15 cellular contexts compared by ENCODE assay signal in the genomic region with DNA sequence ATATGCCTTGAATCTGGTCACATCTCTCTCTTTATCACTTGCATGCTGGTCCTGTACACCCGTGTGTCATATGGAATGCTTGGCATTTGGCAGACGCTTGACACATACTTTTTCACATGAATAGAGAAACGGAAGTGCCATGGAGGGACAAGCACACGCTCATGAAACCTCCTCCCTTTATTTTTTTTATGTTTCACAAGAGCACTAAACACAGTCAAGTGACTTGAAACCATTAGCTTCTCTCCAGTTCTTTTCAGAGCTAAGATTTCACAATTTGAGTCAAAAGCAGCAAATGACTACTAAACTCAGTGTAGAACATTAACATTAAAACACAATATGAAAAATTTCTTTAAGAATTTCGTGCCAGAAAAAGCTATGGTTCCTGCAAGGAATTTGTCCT.
DNase-seq lines count a peak whose midpoint lies in the region; ATAC-seq and TF ChIP-seq lines count a peak whose summit lies in the region.
"Had no signal": no experiment of that assay in that cellular context is flagged by ENCODE, and none has a peak within 500 bp of the region (broad histone marks: within the 10 kb centered on the region; RNA-seq: fewer than 3 reads in every experiment).

No MANE protein-coding gene starts in this region.

- DNase-seq in IMR-90 (peak; percentile 69), SW480 (ENCODE audit: low spot score) (peak; percentile 54), foreskin keratinocyte (peak in 1 of 2 donors; percentile 63), putamen (ENCODE audit: low spot score) (no peak), heart right ventricle (no peak)
- DNase-seq: activated T-cell treated with anti-CD3 and anti-CD28 coated beads for 4 hours, AML-193, DND-41, mesendoderm, ovary, Peyer's patch, WERI-Rb-1 had no signal

- ATAC-seq in IMR-90 (ENCODE audit: low read depth): peak; percentile 52
- peak; percentile 74 for ATAC-seq in foreskin keratinocyte
- no peak for ATAC-seq in HG03097 (IDR thresholded peaks at IDR 0.05; ENCODE audit: low FRiP score, unreplicated experiment)
- ATAC-seq in GM19397 (IDR thresholded peaks at IDR 0.05; ENCODE audit: unreplicated experiment): no peak
- ATAC-seq in heart right ventricle: no peak

- peak overlapping the region in 1 of 2 experiments; percentile 73; a peak in 2 of 4 replicates for H4K8ac ChIP-seq in IMR-90 (ENCODE audit: low read depth in 2 of 2, low read length in 2 of 2)

- H3K27me3 ChIP-seq in ACC112 (ENCODE audit: insufficient read depth, low read length) (no peaks in the 10 kb centered on the region), IMR-90 (ENCODE audit: control insufficient read depth, insufficient read depth, low read length) (no peaks in the 10 kb centered on the region), foreskin keratinocyte (no peaks in the 10 kb centered on the region), heart right ventricle (no peaks in the 10 kb centered on the region)
- H3K27me3 ChIP-seq: ovary, Peyer's patch had no signal

- peak overlapping the region; percentile 58; the same call in 1 of the 2 replicates for H3K4ac ChIP-seq in IMR-90 (ENCODE audit: low read depth, low read length)

- H2BK5ac ChIP-seq in IMR-90 (ENCODE audit: low read depth, low read length, poor library complexity, severe bottlenecking): peak overlapping the region; percentile 83

- H2BK20ac ChIP-seq in IMR-90 (ENCODE audit: low read depth, low read length): peak overlapping the region; percentile 90; the same call in 1 of the 2 replicates

- H3K4me1 ChIP-seq in ACC112 (ENCODE audit: control insufficient read depth, insufficient read depth, low read length, unreplicated experiment) (peaks cover 18% of the 10 kb centered on the region), IMR-90 (ENCODE audit: control insufficient read depth, insufficient read depth, low read length) (peaks cover 12% of the 10 kb centered on the region), foreskin keratinocyte (peaks cover 16% of the 10 kb centered on the region), heart right ventricle (peaks cover 0 to 6% (median 0%) of the 10 kb centered on the region in 9 donors)
- H3K4me1 ChIP-seq: Peyer's patch had no signal

- H3K18ac ChIP-seq in IMR-90 (ENCODE audit: low read depth, low read length): peak overlapping the region; percentile 73; the same call in 1 of the 2 replicates

- H2AFZ ChIP-seq in ACC112 (ENCODE audit: low read length, unreplicated experiment) (peak overlapping the region; percentile 6), IMR-90 (replicated peaks; ENCODE audit: low read length, poor library complexity) (peak overlapping the region; percentile 73)

- no peak for TF ChIP-seq RAD21 in IMR-90 (IDR thresholded peaks at IDR 0.05; ENCODE audit: low read length)

- peak overlapping the region; percentile 67 for H2BK120ac ChIP-seq in IMR-90 (ENCODE audit: low read depth, low read length)

- H4K5ac ChIP-seq in IMR-90 (ENCODE audit: low read depth, low read length): no peak overlapping the region; the same call in 1 of the 2 replicates

- intact Hi-C loops in IMR-90 (cut with micrococcal nuclease) (no loop called here), heart right ventricle (cut with DNase I) (no loop called here)

- H3K14ac ChIP-seq in IMR-90 (replicated peaks; ENCODE audit: low read depth, low read length): peak overlapping the region; percentile 82

- H3K4me3 ChIP-seq in ACC112 (ENCODE audit: low read depth, low read length): no peak overlapping the region
- H3K4me3 ChIP-seq in IMR-90 (ENCODE audit: insufficient read depth, low read depth, low read length): no peak overlapping the region
- H3K4me3 ChIP-seq in heart right ventricle: no peak overlapping the region
- H3K4me3 ChIP-seq: ovary, Peyer's patch had no signal

- 0% methylated on average over 3 of the region's 5 CpGs; no CpG with 5 or more reads in 1 of the 2 experiments for WGBS in IMR-90 (ENCODE audit: extremely low coverage in 2 of 2, insufficient read length in 1 of 2), 2 experiments
- WGBS in heart right ventricle, 2 donors: 37 to 41% methylated on average over 5 of the region's 5 CpGs

- no peak for TF ChIP-seq CTCF in IMR-90 (conservative IDR thresholded peaks at IDR 0.05; ENCODE audit: low read depth, low read length)
- TF ChIP-seq CTCF in foreskin keratinocyte (conservative IDR thresholded peaks at IDR 0.05): no peak
- TF ChIP-seq CTCF in heart right ventricle (IDR thresholded peaks at IDR 0.05): no peak

- in situ Hi-C loops in IMR-90 (cut with MboI; ENCODE audit: low sequenced_read_pairs): no loop called here

- H3K79me2 ChIP-seq in ACC112 (ENCODE audit: control insufficient read depth, insufficient read depth, low read length, unreplicated experiment): no peaks in the 10 kb centered on the region

- H4K91ac ChIP-seq in IMR-90 (ENCODE audit: insufficient read depth, low read depth, low read length): peak overlapping the region; percentile 53; the same call in 1 of the 2 replicates

- H2AK5ac ChIP-seq in IMR-90 (ENCODE audit: low read depth, low read length): no peak overlapping the region

- no peak overlapping the region for H3K9ac ChIP-seq in IMR-90 (ENCODE audit: low read depth, low read length)

- 0 out of 2 replicates have a peak overlapping the region, but pooled peaks have one; percentile 35 for H3K56ac ChIP-seq in IMR-90 (ENCODE audit: extremely low read depth, insufficient read depth, low read length)

- H3K9me3 ChIP-seq in IMR-90 (ENCODE audit: control insufficient read depth, insufficient read depth, low read length) (no peaks in the 10 kb centered on the region), heart right ventricle (no peaks in the 10 kb centered on the region)
- H3K9me3 ChIP-seq: ovary, Peyer's patch had no signal

- POLR2A ChIA-PET in IMR-90 (lab: Charles Lee; ENCODE audit: unreplicated experiment): no interaction called here

- no peak for TF ChIP-seq POLR2A in IMR-90 (IDR thresholded peaks at IDR 0.05; ENCODE audit: low read depth, low read length)

- CTCF ChIA-PET in IMR-90 (lab: Yijun Ruan, JAX): interaction anchor here (1.2 kb wide), 1 partner anchor 192 kb away, joined by 7 read pairs; the partner anchor contains the start of gene INSYN2B

- no peaks in the 10 kb centered on the region for H4K20me1 ChIP-seq in IMR-90 (ENCODE audit: insufficient read depth, low read length)

- peak overlapping the region; percentile 8; the same call in 1 of the 2 replicates for H3K4me2 ChIP-seq in IMR-90 (ENCODE audit: low read depth, low read length)

- no peak overlapping the region for H3K23ac ChIP-seq in IMR-90 (ENCODE audit: low read depth, low read length)

- H3K36me3 ChIP-seq in ACC112 (ENCODE audit: insufficient read depth, low read length) (no peaks in the 10 kb centered on the region), IMR-90 (ENCODE audit: control insufficient read depth, insufficient read depth, low read length) (no peaks in the 10 kb centered on the region), heart right ventricle (peaks cover 0 to 11% (median 0%) of the 10 kb centered on the region in 9 donors)
- H3K36me3 ChIP-seq: ovary, Peyer's patch, WERI-Rb-1 had no signal

- BruUV-seq in IMR-90 (replicated peaks; lab: Mats Ljungman, UMichigan): no TSS peak

- H3K27ac ChIP-seq in ACC112 (ENCODE audit: low read depth, low read length): peak overlapping the region; percentile 69
- H3K27ac ChIP-seq in IMR-90 (ENCODE audit: insufficient read depth, low read length): peak overlapping the region; percentile 24; the same call in 1 of the 2 replicates
- H3K27ac ChIP-seq in foreskin keratinocyte: no peak overlapping the region
- H3K27ac ChIP-seq in heart right ventricle: no peak overlapping the region
- H3K27ac ChIP-seq: ovary, Peyer's patch, WERI-Rb-1 had no signal

- no peak overlapping the region for H2AK9ac ChIP-seq in IMR-90 (replicated peaks; ENCODE audit: low read depth, low read length, poor library complexity)

- peaks cover 6% of the 10 kb centered on the region; the same call in 1 of the 2 replicates for H3K9me1 ChIP-seq in IMR-90 (ENCODE audit: insufficient read depth, low read length)

- dilution Hi-C loops in IMR-90 (cut with HindIII; ENCODE audit: low sequenced_read_pairs, unreplicated experiment): no loop called here

- peak overlapping the region; percentile 4; the same call in 1 of the 3 replicates for H2BK15ac ChIP-seq in IMR-90 (ENCODE audit: low read depth, low read length)

- H3K79me1 ChIP-seq in IMR-90 (ENCODE audit: low read depth in 1 of 2, low read length in 2 of 2): 0 out of 4 replicates have a peak, but pooled peaks cover 0 to 5% of the 10 kb centered on the region in 2 experiments

TF ChIP-seq in IMR-90, 13 proteins besides CTCF, POLR2A, EP300 and RAD21:
- TF ChIP-seq CEBPB (IDR thresholded peaks at IDR 0.05; ENCODE audit: low read depth, low read length) (peak; percentile 65; the same call in 1 of the 2 replicates), SMC3 (IDR thresholded peaks at IDR 0.05; ENCODE audit: low read depth, low read length) (no peak), MXI1 (IDR thresholded peaks at IDR 0.05; ENCODE audit: borderline replicate concordance, low read depth, low read length) (no peak), RFX5 (IDR thresholded peaks at IDR 0.05; ENCODE audit: low read depth, low read length) (no peak)
TF ChIP-seq in IMR-90: peak in this region for 1.

Comparison
In these comparisons a context has a peak if more than half of its experiments do, and no peak if none do; other contexts are left out.
1. H3K27ac ChIP-seq: peak in ACC112 (single experiment) and IMR-90 (single experiment); none in foreskin keratinocyte (single experiment) and heart right ventricle (0 of 10).
2. ATAC-seq: peak in IMR-90 (single experiment) and foreskin keratinocyte (single experiment); none in HG03097 (single experiment), GM19397 (single experiment) and heart right ventricle (0 of 8).
3. DNase-seq: peak in IMR-90 (single experiment) and SW480 (single experiment); none in putamen (single experiment) and heart right ventricle (0 of 2).